ENCODE assay signal across 12 cellular contexts in genomic region chr6:4320860-4321259, GRCh38.
DNase-seq lines count a peak whose midpoint lies in the region; ATAC-seq and TF ChIP-seq lines count a peak whose summit lies in the region.
"Had no signal": no experiment of that assay in that cellular context is flagged by ENCODE, and none has a peak within 500 bp of the region (broad histone marks: within the 10 kb centered on the region; RNA-seq: fewer than 3 reads in every experiment).

No MANE protein-coding gene starts in this region.

- H3K9me3 ChIP-seq in SK-N-MC (ENCODE audit: low read depth, low read length) (no peaks in the 10 kb centered on the region), right atrium auricular region (no peaks in the 10 kb centered on the region), suprapubic skin (no peaks in the 10 kb centered on the region), left lung (no peaks in the 10 kb centered on the region)
- H3K9me3 ChIP-seq: BLaER1, tibial artery had no signal

- intact Hi-C loops in left lung (cut with DNase I): no loop called here

- H3K4me3 ChIP-seq in SK-N-MC (peak overlapping the region; percentile 42), right atrium auricular region (no peak overlapping the region), suprapubic skin (no peak overlapping the region), left lung (no peak overlapping the region)
- H3K4me3 ChIP-seq: BLaER1, tibial artery had no signal

- TF ChIP-seq EP300 in suprapubic skin (IDR thresholded peaks at IDR 0.05): no peak

- H3K27ac ChIP-seq in SK-N-MC (peak overlapping the region; percentile 78), right atrium auricular region (peak overlapping the region; percentile 2 to 47), suprapubic skin (peak overlapping the region; percentile 27), left lung (no peak overlapping the region)
- H3K27ac ChIP-seq: BLaER1, tibial artery had no signal

- WGBS in suprapubic skin: 16% methylated on average over 1 of the region's 1 CpG

- no peak for ATAC-seq in GM21526 (IDR thresholded peaks at IDR 0.05; ENCODE audit: low FRiP score, unreplicated experiment)
- ATAC-seq in left lung: no peak
- ATAC-seq in GM19467 (IDR thresholded peaks at IDR 0.05; ENCODE audit: unreplicated experiment): no peak

- no peak overlapping the region for H3K9ac ChIP-seq in SK-N-MC (ENCODE audit: insufficient read length)
- H3K9ac ChIP-seq: BLaER1 had no signal

- no peaks in the 10 kb centered on the region for H3K27me3 ChIP-seq in right atrium auricular region
- H3K27me3 ChIP-seq in suprapubic skin: no peaks in the 10 kb centered on the region
- H3K27me3 ChIP-seq in left lung: no peaks in the 10 kb centered on the region
- H3K27me3 ChIP-seq: BLaER1, tibial artery had no signal

- H3K36me3 ChIP-seq in SK-N-MC (ENCODE audit: insufficient read depth, low read length) (no peaks in the 10 kb centered on the region), right atrium auricular region (no peaks in the 10 kb centered on the region), suprapubic skin (no peaks in the 10 kb centered on the region), left lung (no peaks in the 10 kb centered on the region)
- H3K36me3 ChIP-seq: BLaER1, tibial artery had no signal

- TF ChIP-seq POLR2A in suprapubic skin (IDR thresholded peaks at IDR 0.05): no peak

- DNase-seq in NCI-H526 treated with DMSO at 0.1 percent for 48 hours (lab: John Stamatoyannopoulos, UW): peak; percentile 2
- DNase-seq in NCI-H526 (lab: John Stamatoyannopoulos, UW): no peak
- no peak for DNase-seq in SK-N-MC (ENCODE audit: low read depth, low spot score)
- DNase-seq in right atrium auricular region (ENCODE audit: low spot score): no peak
- no peak for DNase-seq in suprapubic skin (ENCODE audit: low spot score in 2 of 2)
- no peak for DNase-seq in left lung
- DNase-seq: activated naive CD4-positive, alpha-beta T cell; NCI-H1436 treated with DMSO at 0.1 percent for 48 hours; tibial artery had no signal

- peaks cover 0 to 51% of the 10 kb centered on the region in 2 donors for H3K4me1 ChIP-seq in right atrium auricular region
- peaks cover 68% of the 10 kb centered on the region for H3K4me1 ChIP-seq in suprapubic skin
- peaks cover 10 to 28% of the 10 kb centered on the region in 2 donors for H3K4me1 ChIP-seq in left lung
- H3K4me1 ChIP-seq: BLaER1 had no signal

- TF ChIP-seq CTCF in right atrium auricular region (IDR thresholded peaks at IDR 0.05) (no peak), suprapubic skin (IDR thresholded peaks at IDR 0.05) (no peak), left lung (IDR thresholded peaks at IDR 0.05) (no peak)

Comparison
In these comparisons a context has a peak if more than half of its experiments do, and no peak if none do; other contexts are left out.
1. H3K27ac ChIP-seq: peak in SK-N-MC (single experiment), right atrium auricular region (2 of 2) and suprapubic skin (single experiment); none in left lung (0 of 2).